Comparison of ENCODE assay signal across 9 cellular contexts in genomic region chr11:128632151-128632791, GRCh38. TPM values are rescaled to one million over a fixed set of nuclear protein-coding genes. Genes with fewer than 3 reads are reported as not detected.
DNase-seq lines count a peak whose midpoint lies in the region; ATAC-seq and TF ChIP-seq lines count a peak whose summit lies in the region.
"Had no signal": no experiment of that assay in that cellular context is flagged by ENCODE, and none has a peak within 500 bp of the region (broad histone marks: within the 10 kb centered on the region; RNA-seq: fewer than 3 reads in every experiment).

No MANE protein-coding gene starts in this region.

- H3K36me3 Mint-ChIP-seq in effector memory CD8-positive, alpha-beta T cell (ENCODE audit: insufficient read depth), result peaks cover 12% of the 10 kb centered on the region
- H3K36me3 Mint-ChIP-seq in naive B cell, result no peaks in the 10 kb centered on the region

- no peak overlapping the region for H3K4me3 Mint-ChIP-seq in effector memory CD8-positive, alpha-beta T cell
- peak overlapping the region in 2 of 8 donors; percentile 12 to 55 for H3K4me3 Mint-ChIP-seq in naive B cell
- H3K4me3 Mint-ChIP-seq: stimulated activated naive CD8-positive, alpha-beta T cell treated with anti-CD3 and anti-CD28 coated beads, Interleukin-15, Interleukin-2, amounts not matched to agents 100 ng/mL and 50 ng/mL, for 24 hours had no signal

- no peaks in the 10 kb centered on the region for H3K36me3 ChIP-seq in MG63

- peaks cover 0 to 6% of the 10 kb centered on the region in 2 donors for H3K27me3 Mint-ChIP-seq in effector memory CD8-positive, alpha-beta T cell
- no peaks in the 10 kb centered on the region for H3K27me3 Mint-ChIP-seq in naive B cell
- H3K27me3 Mint-ChIP-seq: stimulated activated naive CD8-positive, alpha-beta T cell treated with anti-CD3 and anti-CD28 coated beads, Interleukin-15, Interleukin-2, amounts not matched to agents 100 ng/mL and 50 ng/mL, for 24 hours had no signal

- CTCF ChIA-PET in AG04449 (lab: Yijun Ruan, JAX), result interaction anchor here (0.6 to 8.3 kb wide), 54 partner anchors 8 to 602 kb away, joined by 3 to 490 read pairs (median 6); no protein-coding TSS in a partner anchor

- no peaks in the 10 kb centered on the region for H3K27me3 ChIP-seq in MG63

- no peak overlapping the region for H3K27ac ChIP-seq in VCaP

- no peak for ATAC-seq in effector memory CD8-positive, alpha-beta T cell (replicated peaks)
- peak; percentile 34 to 42 for ATAC-seq in naive B cell (ENCODE audit: low read depth in 2 of 2)
- no peak for ATAC-seq in GM18511 (IDR thresholded peaks at IDR 0.05; ENCODE audit: unreplicated experiment)

- peaks cover 40 to 51% of the 10 kb centered on the region in 2 donors for H3K4me1 Mint-ChIP-seq in effector memory CD8-positive, alpha-beta T cell (ENCODE audit: low read depth in 2 of 2)
- H3K4me1 Mint-ChIP-seq in naive B cell, result peaks cover 45 to 57% (median 52%) of the 10 kb centered on the region in 3 donors

- peak overlapping the region; percentile 66 to 86 for H3K27ac Mint-ChIP-seq in effector memory CD8-positive, alpha-beta T cell
- peak overlapping the region in 4 of 6 donors; percentile 67 to 97 (median 74) for H3K27ac Mint-ChIP-seq in naive B cell

- no peaks in the 10 kb centered on the region for H3K9me3 ChIP-seq in MG63

- TF ChIP-seq CTCF in AG04449 (IDR thresholded peaks at IDR 0.05; ENCODE audit: insufficient read depth, low read length, missing control alignments), result peak; percentile 84
- TF ChIP-seq CTCF in GM12874 (IDR thresholded peaks at IDR 0.05; ENCODE audit: insufficient read depth, low read depth, low read length), result peak; percentile 81
- peak; percentile 90 for TF ChIP-seq CTCF in VCaP (conservative IDR thresholded peaks at IDR 0.05)

- POLR2A ChIA-PET in AG04449 (lab: Yijun Ruan, JAX), result interaction anchor here (0.6 to 1.1 kb wide), 2 partner anchors 62 to 345 kb away, joined by 3 read pairs; partner anchors contain the start of gene FLI1

- DNase-seq in AG04449 (ENCODE audit: low read depth, low spot score) (no peak), MG63 (peak; percentile 15), naive B cell (peak; percentile 51), NCI-H2107 treated with DMSO at 0.1 percent for 48 hours (lab: John Stamatoyannopoulos, UW; ENCODE audit: unreplicated experiment) (no peak)
- DNase-seq in effector memory CD8-positive, alpha-beta T cell, result peak in 1 of 3 experiments; percentile 40

- H3K4me3 ChIP-seq in AG04449 (ENCODE audit: low read depth, low read length), result no peak overlapping the region
- H3K4me3 ChIP-seq in MG63, result no peak overlapping the region

- H3K9me3 Mint-ChIP-seq in effector memory CD8-positive, alpha-beta T cell, result no peaks in the 10 kb centered on the region
- no peaks in the 10 kb centered on the region for H3K9me3 Mint-ChIP-seq in naive B cell
- H3K9me3 Mint-ChIP-seq: stimulated activated naive CD8-positive, alpha-beta T cell treated with anti-CD3 and anti-CD28 coated beads, Interleukin-15, Interleukin-2, amounts not matched to agents 100 ng/mL and 50 ng/mL, for 24 hours had no signal

RNA-seq across cellular contexts. Expression of gene ETS1, which starts 44.9 kb away (rescaled TPM):
- 69.8 and 70.5 TPM in 2 replicates for total RNA-seq in MG63 (2014; rRNA removed; shearing (Covaris generic); ENCODE audit: low replicate concordance)
- polyA plus RNA-seq in naive B cell (ENCODE audit: low read depth in 6 of 6), result 100 to 1,000 TPM; 205 to 278 (median 247) TPM

Comparison
In these comparisons a context has a peak if more than half of its experiments do, and no peak if none do; other contexts are left out.
1. DNase-seq: peak in MG63 (single experiment) and naive B cell (single experiment); none in AG04449 (single experiment) and NCI-H2107 treated with DMSO at 0.1 percent for 48 hours (single experiment).
2. ATAC-seq: peak in naive B cell (2 of 2); none in effector memory CD8-positive, alpha-beta T cell (single experiment) and GM18511 (single experiment).
3. Peak in every context shown above with its lines, with median percentiles within 50 percentile points of each other: CTCF ChIP-seq.